ENCODE assay signal across 20 cellular contexts in the genomic region with DNA sequence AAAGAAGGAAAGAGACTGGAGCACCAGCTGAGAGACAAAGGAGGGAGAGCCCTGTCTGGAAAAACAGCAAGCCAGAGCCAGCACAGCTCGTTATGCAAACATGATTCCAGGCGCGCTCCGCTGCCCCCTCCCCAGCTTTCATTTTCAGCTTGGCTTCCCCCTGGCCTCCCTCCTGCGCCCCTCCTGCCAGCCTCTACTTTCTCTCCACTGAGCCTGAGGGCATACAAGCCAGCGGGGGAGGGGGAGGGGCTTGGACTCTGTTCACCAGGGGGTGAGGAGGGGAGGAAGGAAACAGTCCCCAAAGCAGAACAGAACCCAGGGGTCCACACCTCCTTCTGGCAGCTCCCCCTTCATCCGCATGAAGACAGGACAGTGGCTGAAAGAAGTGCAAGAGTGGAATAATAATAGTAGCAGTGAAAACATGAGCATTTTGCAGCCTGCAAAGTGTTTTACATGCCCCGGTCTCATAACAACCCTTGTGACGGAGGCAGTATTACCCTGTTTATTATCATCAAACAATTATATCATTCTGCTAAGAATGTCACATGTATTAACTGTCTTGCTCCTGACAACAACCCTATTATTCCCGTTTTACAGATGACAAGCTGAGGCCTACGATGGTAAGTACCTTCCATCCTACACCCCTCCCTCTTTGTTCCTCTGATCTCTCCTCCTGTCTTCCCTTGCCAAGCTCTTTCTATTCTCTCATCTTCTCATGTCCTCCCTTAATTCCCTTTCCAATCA. TPM values are rescaled to one million over a fixed set of nuclear protein-coding genes. Genes with fewer than 3 reads are reported as not detected.
A peak's percentile ranks its signal among the peaks of the same experiment; 100 is the strongest.
DNase-seq lines count a peak whose midpoint lies in the region; ATAC-seq and TF ChIP-seq lines count a peak whose summit lies in the region.
"Had no signal": no experiment of that assay in that cellular context is flagged by ENCODE, and none has a peak within 500 bp of the region (broad histone marks: within the 10 kb centered on the region; RNA-seq: fewer than 3 reads in every experiment).

No MANE protein-coding gene starts in this region.

- H3K4me1 Mint-ChIP-seq in glutamatergic neuron (ENCODE audit: low read depth, unreplicated experiment) (peaks cover 35% of the 10 kb centered on the region), immature natural killer cell (no peaks in the 10 kb centered on the region)
- H3K4me1 Mint-ChIP-seq: activated T-helper 17 cell treated with anti-CD3 and anti-CD28 coated beads, Interleukin-2, amount 50 U/mL, for 72 hours had no signal

- no peaks in the 10 kb centered on the region for H3K4me1 ChIP-seq in osteoblast (ENCODE audit: insufficient read depth, low read length)
- H3K4me1 ChIP-seq: A549 had no signal

- no peak overlapping the region for H2AFZ ChIP-seq in osteoblast (ENCODE audit: low read length)

- H3K27me3 Mint-ChIP-seq in glutamatergic neuron (ENCODE audit: unreplicated experiment) (peaks cover 12% of the 10 kb centered on the region), immature natural killer cell (ENCODE audit: low read depth in 3 of 3) (peaks cover 1 to 7% (median 6%) of the 10 kb centered on the region in 3 donors)

- H3K4me3 Mint-ChIP-seq in glutamatergic neuron (ENCODE audit: unreplicated experiment) (peak overlapping the region; percentile 71), immature natural killer cell (no peak overlapping the region)
- H3K4me3 Mint-ChIP-seq: activated T-helper 17 cell treated with anti-CD3 and anti-CD28 coated beads, Interleukin-2, amount 50 U/mL, for 72 hours had no signal

- H3K36me3 ChIP-seq in osteoblast (ENCODE audit: insufficient read depth, low read length), result peaks cover 2% of the 10 kb centered on the region
- H3K36me3 ChIP-seq: heart left ventricle, vagina had no signal

- H3K27me3 ChIP-seq in osteoblast (ENCODE audit: insufficient read depth, low read length), result no peaks in the 10 kb centered on the region
- H3K27me3 ChIP-seq: vagina had no signal

- H3K36me3 Mint-ChIP-seq in glutamatergic neuron (ENCODE audit: unreplicated experiment) (no peaks in the 10 kb centered on the region), immature natural killer cell (peaks cover 0 to 13% (median under 1%) of the 10 kb centered on the region in 3 donors)

- no peak overlapping the region for H3K4me3 ChIP-seq in osteoblast (ENCODE audit: insufficient read depth, low read length)
- H3K4me3 ChIP-seq: A549, heart left ventricle, vagina had no signal

- no peaks in the 10 kb centered on the region for H4K20me1 ChIP-seq in osteoblast (ENCODE audit: insufficient read depth, low read length)

- ATAC-seq in HG02678 (IDR thresholded peaks at IDR 0.05; ENCODE audit: unreplicated experiment), result no peak
- ATAC-seq: A549; activated T-helper 17 cell treated with anti-CD3 and anti-CD28 coated beads, Interleukin-2, amount 50 U/mL, for 72 hours; heart left ventricle had no signal

- H3K9me3 Mint-ChIP-seq in glutamatergic neuron (ENCODE audit: unreplicated experiment) (no peaks in the 10 kb centered on the region), immature natural killer cell (no peaks in the 10 kb centered on the region)
- H3K9me3 Mint-ChIP-seq: activated T-helper 17 cell treated with anti-CD3 and anti-CD28 coated beads, Interleukin-2, amount 50 U/mL, for 72 hours had no signal

- TF ChIP-seq CTCF in glutamatergic neuron (IDR thresholded peaks at IDR 0.05; ENCODE audit: partially characterized antibody, unreplicated experiment) (no peak), osteoblast (IDR thresholded peaks at IDR 0.05; ENCODE audit: extremely low read depth, low read depth, low read length) (no peak)

- DNase-seq in NCI-H2171 treated with DMSO at 0.1 percent for 48 hours (lab: John Stamatoyannopoulos, UW) (peak; percentile 26), NCI-H2171 (lab: John Stamatoyannopoulos, UW) (no peak), NCI-H345 (lab: John Stamatoyannopoulos, UW) (peak; percentile 68), glutamatergic neuron (peak; percentile 61), osteoblast (ENCODE audit: insufficient read length, low spot score, missing footprints) (peak; percentile 15), mucosa of gallbladder (ENCODE audit: low spot score) (no peak), immature natural killer cell (no peak)
- DNase-seq: amniotic stem cell; caudate nucleus; DND-41; HCEC 1CT; heart left ventricle; NCI-H1930; occipital lobe; stimulated activated CD4-positive, alpha-beta T cell treated with anti-CD3 and anti-CD28 coated beads, Interleukin-1b, Interleukin-23, amount 100 ng/mL, for 48 hours; T-helper 2 cell had no signal

- no peak overlapping the region for H3K4me2 ChIP-seq in osteoblast (ENCODE audit: insufficient read depth, low read length)
- H3K4me2 ChIP-seq: A549 had no signal

- H3K9me3 ChIP-seq in osteoblast (ENCODE audit: low read depth, low read length), result no peaks in the 10 kb centered on the region
- H3K9me3 ChIP-seq: A549, heart left ventricle, vagina had no signal

- H3K79me2 ChIP-seq in osteoblast (ENCODE audit: insufficient read depth, low read length), result no peaks in the 10 kb centered on the region

- H3K27ac ChIP-seq in osteoblast (ENCODE audit: low read depth, low read length), result no peak overlapping the region
- H3K27ac ChIP-seq: A549, heart left ventricle, vagina had no signal

- H3K27ac Mint-ChIP-seq in glutamatergic neuron (ENCODE audit: unreplicated experiment) (peak overlapping the region; percentile 87), immature natural killer cell (no peak overlapping the region)
- H3K27ac Mint-ChIP-seq: activated T-helper 17 cell treated with anti-CD3 and anti-CD28 coated beads, Interleukin-2, amount 50 U/mL, for 72 hours had no signal

RNA-seq across cellular contexts. Expression of gene SMUG1, which starts 24.2 kb away (rescaled TPM):
- total RNA-seq in glutamatergic neuron (ENCODE audit: unreplicated experiment), result 39.3 TPM
- total RNA-seq in osteoblast, result 23.5 and 36.5 TPM in 2 replicates
- 29.8 TPM for total RNA-seq in mucosa of gallbladder
- polyA plus RNA-seq in immature natural killer cell, result 10 to 100 TPM; 30.7 to 41.6 (median 34.4) TPM

Comparison
In these comparisons a context has a peak if more than half of its experiments do, and no peak if none do; other contexts are left out.
1. DNase-seq: peak in NCI-H2171 treated with DMSO at 0.1 percent for 48 hours (single experiment), NCI-H345 (single experiment), glutamatergic neuron (single experiment) and osteoblast (single experiment); none in NCI-H2171 (single experiment), mucosa of gallbladder (single experiment) and immature natural killer cell (0 of 3).